Comparison of ENCODE assay signal across 18 cellular contexts in the genomic region with DNA sequence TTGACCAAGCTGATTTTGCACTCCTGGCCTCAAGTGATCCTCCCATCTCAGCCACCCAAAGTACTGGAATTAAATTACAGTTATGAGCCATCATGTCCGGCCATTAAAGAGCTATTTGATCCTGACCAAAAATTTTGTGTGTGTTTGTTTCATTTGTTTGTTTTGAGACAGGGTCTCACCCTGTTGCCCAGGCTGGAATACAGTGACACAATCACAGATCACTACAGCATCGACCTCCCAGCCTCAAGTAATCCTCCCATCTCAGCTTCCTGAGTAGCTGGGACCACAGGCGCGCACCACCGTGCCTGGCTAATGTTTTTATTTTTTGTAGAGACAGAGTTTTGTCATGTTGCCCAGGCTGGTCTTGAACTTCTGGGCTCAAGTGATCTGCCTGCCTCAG.
DNase-seq lines count a peak whose midpoint lies in the region; ATAC-seq and TF ChIP-seq lines count a peak whose summit lies in the region.
"Had no signal": no experiment of that assay in that cellular context is flagged by ENCODE, and none has a peak within 500 bp of the region (broad histone marks: within the 10 kb centered on the region; RNA-seq: fewer than 3 reads in every experiment).

No MANE protein-coding gene starts in this region.

- peaks cover 16% of the 10 kb centered on the region for H3K4me1 ChIP-seq in IMR-90 (ENCODE audit: control insufficient read depth, insufficient read depth, low read length)
- peaks cover 53% of the 10 kb centered on the region for H3K4me1 ChIP-seq in PC-3 (ENCODE audit: insufficient read depth, low read length)
- peaks cover 12% of the 10 kb centered on the region for H3K4me1 ChIP-seq in endodermal cell (ENCODE audit: control insufficient read depth, insufficient read depth, low read length)
- peaks cover 29% of the 10 kb centered on the region for H3K4me1 ChIP-seq in skeletal muscle satellite cell (ENCODE audit: control insufficient read depth, insufficient read depth, low read length)
- peaks cover 14% of the 10 kb centered on the region for H3K4me1 ChIP-seq in CD4-positive, alpha-beta memory T cell (ENCODE audit: insufficient read depth, low read length)
- H3K4me1 ChIP-seq: BE2C had no signal

- peaks cover 30% of the 10 kb centered on the region for H3K4me1 Mint-ChIP-seq in endodermal cell
- H3K4me1 Mint-ChIP-seq in CD4-positive, alpha-beta memory T cell, result peaks cover 13 to 16% (median 14%) of the 10 kb centered on the region in 4 donors

- H3K79me2 ChIP-seq in PC-3 (ENCODE audit: low read length), result no peaks in the 10 kb centered on the region

- no peaks in the 10 kb centered on the region for H3K36me3 ChIP-seq in IMR-90 (ENCODE audit: control insufficient read depth, insufficient read depth, low read length)
- no peaks in the 10 kb centered on the region for H3K36me3 ChIP-seq in PC-3 (ENCODE audit: low read depth, low read length)
- no peaks in the 10 kb centered on the region for H3K36me3 ChIP-seq in endodermal cell (ENCODE audit: control insufficient read depth, insufficient read depth, low read length)
- H3K36me3 ChIP-seq in skeletal muscle satellite cell (ENCODE audit: insufficient read depth, low read length), result no peaks in the 10 kb centered on the region
- no peaks in the 10 kb centered on the region for H3K36me3 ChIP-seq in CD4-positive, alpha-beta memory T cell (ENCODE audit: insufficient read depth, low read length)
- H3K36me3 ChIP-seq: BE2C, gastrocnemius medialis, sigmoid colon, upper lobe of right lung had no signal

- H3K9ac ChIP-seq in IMR-90 (ENCODE audit: low read depth, low read length), result no peak overlapping the region
- H3K9ac ChIP-seq in PC-3 (ENCODE audit: low read length), result no peak overlapping the region; the same call in 1 of the 2 replicates
- H3K9ac ChIP-seq in endodermal cell (ENCODE audit: extremely low read depth, low read length, poor library complexity, severe bottlenecking), result no peak overlapping the region
- no peak overlapping the region for H3K9ac ChIP-seq in skeletal muscle satellite cell (ENCODE audit: low read depth, low read length)

- no peaks in the 10 kb centered on the region for H3K27me3 ChIP-seq in IMR-90 (ENCODE audit: control insufficient read depth, insufficient read depth, low read length)
- no peaks in the 10 kb centered on the region for H3K27me3 ChIP-seq in PC-3 (ENCODE audit: low read length)
- H3K27me3 ChIP-seq in endodermal cell (ENCODE audit: control insufficient read depth, insufficient read depth, low read length, poor library complexity, severe bottlenecking), result no peaks in the 10 kb centered on the region
- H3K27me3 ChIP-seq in skeletal muscle satellite cell (ENCODE audit: control insufficient read depth, insufficient read depth, low read length), result no peaks in the 10 kb centered on the region
- no peaks in the 10 kb centered on the region for H3K27me3 ChIP-seq in CD4-positive, alpha-beta memory T cell (ENCODE audit: insufficient read depth, low read length)
- H3K27me3 ChIP-seq: BE2C, gastrocnemius medialis, sigmoid colon, upper lobe of right lung had no signal

- no TSS peak for BruUV-seq in IMR-90 (replicated peaks; lab: Mats Ljungman, UMichigan)
- no TSS peak for BruUV-seq in PC-3 (replicated peaks; lab: Mats Ljungman, UMichigan)

- no peaks in the 10 kb centered on the region for H3K27me3 Mint-ChIP-seq in endodermal cell (ENCODE audit: insufficient read depth)
- H3K27me3 Mint-ChIP-seq in CD4-positive, alpha-beta memory T cell, result no peaks in the 10 kb centered on the region

- H2BK15ac ChIP-seq in IMR-90 (ENCODE audit: low read depth, low read length), result peak overlapping the region; percentile 29; the same call in 2 of the 3 replicates

- DNase-seq in IMR-90 (no peak), PC-3 (peak; percentile 60), endodermal cell (no peak)
- DNase-seq in activated CD8-positive, alpha-beta memory T cell treated with anti-CD3 and anti-CD28 coated beads, Interleukin-2, amount 50 U/mL, for 4 hours, result no peak
- no peak for DNase-seq in CD4-positive, alpha-beta memory T cell
- DNase-seq: BE2C; gastrocnemius medialis; NCI-H1436 treated with DMSO at 0.1 percent for 48 hours; NCI-H226; NK-92 treated with Interleukin-12 subunit alpha and Interleukin-12 subunit beta, amount 100 ng/mL, for 24 hours; sigmoid colon; stimulated activated CD4-positive, alpha-beta T cell treated with anti-CD3 and anti-CD28 coated beads, Interleukin-2, amount 100 ng/mL, for 24 hours; upper lobe of right lung had no signal

- dilution Hi-C loops in IMR-90 (cut with HindIII; ENCODE audit: low sequenced_read_pairs, unreplicated experiment), result no loop called here

- H3K4me3 ChIP-seq in IMR-90 (ENCODE audit: insufficient read depth, low read depth, low read length) (no peak overlapping the region), PC-3 (ENCODE audit: low read length) (peak overlapping the region; percentile 61), endodermal cell (ENCODE audit: low read length) (no peak overlapping the region), skeletal muscle satellite cell (ENCODE audit: low read length) (no peak overlapping the region)
- H3K4me3 ChIP-seq in CD4-positive, alpha-beta memory T cell (ENCODE audit: low read length in 2 of 2), result no peak overlapping the region
- H3K4me3 ChIP-seq: sigmoid colon, upper lobe of right lung had no signal

- no peak overlapping the region for H2BK5ac ChIP-seq in IMR-90 (ENCODE audit: low read depth, low read length, poor library complexity, severe bottlenecking)

- no peaks in the 10 kb centered on the region for H3K79me1 ChIP-seq in IMR-90 (ENCODE audit: low read depth in 1 of 2, low read length in 2 of 2)

- H2BK120ac ChIP-seq in IMR-90 (ENCODE audit: low read depth, low read length), result peak overlapping the region; percentile 61; the same call in 1 of the 2 replicates

- H3K36me3 Mint-ChIP-seq in endodermal cell (ENCODE audit: low read depth), result no peaks in the 10 kb centered on the region
- no peaks in the 10 kb centered on the region for H3K36me3 Mint-ChIP-seq in CD4-positive, alpha-beta memory T cell

- H3K18ac ChIP-seq in IMR-90 (ENCODE audit: low read depth, low read length), result no peak overlapping the region

- H3K4me2 ChIP-seq in IMR-90 (ENCODE audit: low read depth, low read length) (no peak overlapping the region), PC-3 (ENCODE audit: low read length) (peak overlapping the region; percentile 90), skeletal muscle satellite cell (ENCODE audit: low read length) (peak overlapping the region; percentile 75)

- H3K56ac ChIP-seq in IMR-90 (ENCODE audit: extremely low read depth, insufficient read depth, low read length), result no peak overlapping the region

- TF ChIP-seq POLR2A in IMR-90 (IDR thresholded peaks at IDR 0.05; ENCODE audit: low read depth, low read length), result no peak

- no CpG with 5 or more reads among the region's 5 CpGs for WGBS in IMR-90 (ENCODE audit: extremely low coverage in 2 of 2, insufficient read length in 1 of 2), 2 experiments
- WGBS in endodermal cell (ENCODE audit: insufficient coverage in 1 of 2, insufficient read length in 1 of 2), 2 experiments, result 99% methylated on average over 5 of the region's 5 CpGs; no CpG with 5 or more reads in 1 of the 2 experiments

- CTCF ChIA-PET in IMR-90 (lab: Yijun Ruan, JAX) (interaction anchor here (0.6 kb wide), 1 partner anchor 18 kb away, joined by 3 read pairs; no protein-coding TSS in a partner anchor), PC-3 (lab: Charles Lee) (interaction anchor here (0.6 to 1.0 kb wide), 2 partner anchors 81 to 82 kb away, joined by 3 to 15 read pairs; no protein-coding TSS in a partner anchor)
- CTCF ChIA-PET in CD4-positive, alpha-beta memory T cell (lab: Charles Lee; ENCODE audit: partially characterized antibody), result no interaction called here

- H3K4me3 Mint-ChIP-seq in endodermal cell, result no peak overlapping the region
- no peak overlapping the region for H3K4me3 Mint-ChIP-seq in CD4-positive, alpha-beta memory T cell
- H3K4me3 Mint-ChIP-seq: stimulated activated naive CD8-positive, alpha-beta T cell treated with anti-CD3 and anti-CD28 coated beads, Interleukin-15, Interleukin-2, amounts not matched to agents 100 ng/mL and 50 ng/mL, for 24 hours had no signal

- peak overlapping the region; percentile 15; the same call in 1 of the 2 replicates for H4K91ac ChIP-seq in IMR-90 (ENCODE audit: insufficient read depth, low read depth, low read length)

- no peak overlapping the region for H3K23ac ChIP-seq in IMR-90 (ENCODE audit: low read depth, low read length)

- in situ Hi-C loops in IMR-90 (cut with MboI; ENCODE audit: low sequenced_read_pairs), result no loop called here

- H3K9me3 Mint-ChIP-seq in endodermal cell, result no peaks in the 10 kb centered on the region
- no peaks in the 10 kb centered on the region for H3K9me3 Mint-ChIP-seq in CD4-positive, alpha-beta memory T cell
- H3K9me3 Mint-ChIP-seq: stimulated activated naive CD8-positive, alpha-beta T cell treated with anti-CD3 and anti-CD28 coated beads, Interleukin-15, Interleukin-2, amounts not matched to agents 100 ng/mL and 50 ng/mL, for 24 hours had no signal

- H4K5ac ChIP-seq in IMR-90 (ENCODE audit: low read depth, low read length), result no peak overlapping the region

- H3K9me2 ChIP-seq in PC-3 (replicated peaks; ENCODE audit: low read length), result no peaks in the 10 kb centered on the region

- peak overlapping the region; percentile 83 for H2AK5ac ChIP-seq in IMR-90 (ENCODE audit: low read depth, low read length)

- H2AK9ac ChIP-seq in IMR-90 (replicated peaks; ENCODE audit: low read depth, low read length, poor library complexity), result no peak overlapping the region

- 0 out of 2 replicates have a peak overlapping the region, but pooled peaks have one; percentile 40 for H3K14ac ChIP-seq in IMR-90 (replicated peaks; ENCODE audit: low read depth, low read length)

- H3K27ac Mint-ChIP-seq in endodermal cell, result no peak overlapping the region
- H3K27ac Mint-ChIP-seq in CD4-positive, alpha-beta memory T cell, result no peak overlapping the region
- H3K27ac Mint-ChIP-seq: stimulated activated naive CD8-positive, alpha-beta T cell treated with anti-CD3 and anti-CD28 coated beads, Interleukin-15, Interleukin-2, amounts not matched to agents 100 ng/mL and 50 ng/mL, for 24 hours had no signal

- intact Hi-C loops in IMR-90 (cut with micrococcal nuclease) (loop anchor here (5.0 kb wide), 1 partner anchor 84 kb away; the partner anchor contains the start of gene RBPJ), PC-3 (cut with micrococcal nuclease) (loop anchor here (1.0 to 5.0 kb wide), 3 partner anchors 41 to 151 kb away; no protein-coding TSS in a partner anchor)
- intact Hi-C loops in CD4-positive, alpha-beta memory T cell (cut with micrococcal nuclease), result no loop called here

- H3K4ac ChIP-seq in IMR-90 (ENCODE audit: low read depth, low read length), result peak overlapping the region; percentile 83; the same call in 1 of the 2 replicates

- H3K9me1 ChIP-seq in IMR-90 (ENCODE audit: insufficient read depth, low read length), result peaks cover 7% of the 10 kb centered on the region

- H4K8ac ChIP-seq in IMR-90 (ENCODE audit: low read depth in 2 of 2, low read length in 2 of 2), result peak overlapping the region in 1 of 2 experiments; percentile 32; a peak in 1 of 4 replicates

- no peak overlapping the region for H2BK20ac ChIP-seq in IMR-90 (ENCODE audit: low read depth, low read length)

- H2AFZ ChIP-seq in IMR-90 (replicated peaks; ENCODE audit: low read length, poor library complexity) (no peak overlapping the region), PC-3 (ENCODE audit: low read length) (no peak overlapping the region)

- H4K20me1 ChIP-seq in IMR-90 (ENCODE audit: insufficient read depth, low read length) (no peaks in the 10 kb centered on the region), PC-3 (ENCODE audit: low read length) (no peaks in the 10 kb centered on the region)

- no peaks in the 10 kb centered on the region for H3K9me3 ChIP-seq in IMR-90 (ENCODE audit: control insufficient read depth, insufficient read depth, low read length)
- no peaks in the 10 kb centered on the region for H3K9me3 ChIP-seq in PC-3 (ENCODE audit: low read length)
- H3K9me3 ChIP-seq in endodermal cell (ENCODE audit: control insufficient read depth, low read length), result no peaks in the 10 kb centered on the region
- H3K9me3 ChIP-seq in skeletal muscle satellite cell (replicated peaks; ENCODE audit: low read length), result no peaks in the 10 kb centered on the region
- H3K9me3 ChIP-seq in CD4-positive, alpha-beta memory T cell (ENCODE audit: control insufficient read depth in 1 of 2, low read length in 2 of 2), result no peaks in the 10 kb centered on the region
- H3K9me3 ChIP-seq: BE2C, gastrocnemius medialis, sigmoid colon, upper lobe of right lung had no signal

- ATAC-seq in IMR-90 (ENCODE audit: low read depth) (no peak), PC-3 (peak; percentile 11), GM21528 (IDR thresholded peaks at IDR 0.05; ENCODE audit: low FRiP score, unreplicated experiment) (no peak)
- ATAC-seq: gastrocnemius medialis, left lobe of liver, upper lobe of right lung had no signal

- TF ChIP-seq RAD21 in IMR-90 (IDR thresholded peaks at IDR 0.05; ENCODE audit: low read length), result no peak

- H3K27ac ChIP-seq in IMR-90 (ENCODE audit: insufficient read depth, low read length), result no peak overlapping the region
- peak overlapping the region; percentile 79 for H3K27ac ChIP-seq in PC-3 (ENCODE audit: low read length)
- H3K27ac ChIP-seq in endodermal cell (ENCODE audit: low read depth, low read length), result peak overlapping the region; percentile 85
- no peak overlapping the region for H3K27ac ChIP-seq in CD4-positive, alpha-beta memory T cell (ENCODE audit: low read depth, low read length)
- H3K27ac ChIP-seq: RWPE1, upper lobe of right lung had no signal

- H3F3A ChIP-seq in PC-3 (ENCODE audit: low read length, unreplicated experiment), result no peaks in the 10 kb centered on the region

- POLR2A ChIA-PET in IMR-90 (lab: Charles Lee; ENCODE audit: unreplicated experiment) (no interaction called here), PC-3 (lab: Charles Lee; ENCODE audit: unreplicated experiment) (interaction anchor here (1.0 kb wide), 1 partner anchor 81 kb away, joined by 3 read pairs; no protein-coding TSS in a partner anchor)
- POLR2A ChIA-PET in CD4-positive, alpha-beta memory T cell (lab: Charles Lee; ENCODE audit: partially characterized antibody), result no interaction called here

- TF ChIP-seq CTCF in IMR-90 (conservative IDR thresholded peaks at IDR 0.05; ENCODE audit: low read depth, low read length) (no peak), PC-3 (conservative IDR thresholded peaks at IDR 0.05; ENCODE audit: low read depth, low read length) (no peak), endodermal cell (conservative IDR thresholded peaks at IDR 0.05) (no peak)

Comparison
In these comparisons a context has a peak if more than half of its experiments do, and no peak if none do; other contexts are left out.
1. H3K27ac ChIP-seq: peak in PC-3 (single experiment) and endodermal cell (single experiment); none in IMR-90 (single experiment) and CD4-positive, alpha-beta memory T cell (single experiment).